ENCODE assay signal across 29 cellular contexts in genomic region chr9:127870887-127871286, GRCh38. TPM values are rescaled to one million over a fixed set of nuclear protein-coding genes. Genes with fewer than 3 reads are reported as not detected.
"Had no signal": no experiment of that assay in that cellular context is flagged by ENCODE, and none has a peak within 500 bp of the region (broad histone marks: within the 10 kb centered on the region; RNA-seq: fewer than 3 reads in every experiment).

No MANE protein-coding gene starts in this region.

- H3K27ac ChIP-seq: brain microvascular endothelial cell, cardiac muscle cell, SK-N-MC had no signal

- H3K4me3 ChIP-seq: cardiac muscle cell, MG63, SK-N-MC had no signal

- H3K27me3 ChIP-seq: brain microvascular endothelial cell, cardiac muscle cell, MG63 had no signal

- H3K9me3 ChIP-seq: MG63 had no signal

- DNase-seq: activated CD4-positive, alpha-beta memory T cell treated with anti-CD3 and anti-CD28 coated beads for 36 hours; activated CD4-positive, alpha-beta T cell treated with anti-CD3 and anti-CD28 coated beads, Interleukin-2, amount 10 ng/mL, durations not matched to agents 7 days and 5 days; activated CD4-positive, CD25-positive, alpha-beta regulatory T cell; activated CD8-positive, alpha-beta memory T cell treated with anti-CD3 and anti-CD28 coated beads for 24 hours; activated gamma-delta T cell; activated naive CD4-positive, alpha-beta T cell treated with anti-CD3 and anti-CD28 coated beads for 36 hours; activated T-cell treated with anti-CD3 and anti-CD28 coated beads, Interleukin-2, amount 50 U/mL, for 48 hours; amygdala; brain microvascular endothelial cell; MG63; MV-4-11; NCI-H1092 treated with DMSO at 0.1 percent for 48 hours; NCI-H1417 treated with DMSO at 0.1 percent for 48 hours; NCI-H1694; NCI-H2029 treated with DMSO at 0.1 percent for 48 hours; NCI-H345; NCI-H510A; NCI-H526 treated with DMSO at 0.1 percent for 48 hours; NCI-H82; T-cell; T-helper 2 cell; T1000 had no signal

- H3K36me3 Mint-ChIP-seq: activated CD4-positive, alpha-beta memory T cell treated with anti-CD3 and anti-CD28 coated beads for 36 hours; T-cell had no signal

- FAIRE-seq: TTC549 had no signal

- H3K27me3 Mint-ChIP-seq: activated CD4-positive, alpha-beta memory T cell treated with anti-CD3 and anti-CD28 coated beads for 36 hours; activated CD4-positive, alpha-beta T cell treated with anti-CD3 and anti-CD28 coated beads, Interleukin-2, amount 10 ng/mL, durations not matched to agents 7 days and 5 days; activated naive CD8-positive, alpha-beta T cell; activated T-helper 17 cell treated with anti-CD3 and anti-CD28 coated beads, Interleukin-2, amount 50 U/mL, for 72 hours; T-cell had no signal

- H3K27ac Mint-ChIP-seq: activated CD4-positive, alpha-beta memory T cell treated with anti-CD3 and anti-CD28 coated beads for 36 hours; activated naive CD4-positive, alpha-beta T cell treated with anti-CD3 and anti-CD28 coated beads for 36 hours; activated naive CD8-positive, alpha-beta T cell; activated T-helper 17 cell treated with anti-CD3 and anti-CD28 coated beads, Interleukin-2, amount 50 U/mL, for 72 hours; T-cell had no signal

- H3K4me3 Mint-ChIP-seq: activated CD4-positive, alpha-beta memory T cell treated with anti-CD3 and anti-CD28 coated beads for 36 hours; activated CD4-positive, alpha-beta T cell treated with anti-CD3 and anti-CD28 coated beads, Interleukin-2, amount 10 ng/mL, durations not matched to agents 7 days and 5 days; activated naive CD4-positive, alpha-beta T cell treated with anti-CD3 and anti-CD28 coated beads for 36 hours; activated naive CD8-positive, alpha-beta T cell; activated T-helper 17 cell treated with anti-CD3 and anti-CD28 coated beads, Interleukin-2, amount 50 U/mL, for 72 hours; T-cell had no signal

- H3K9me3 Mint-ChIP-seq: activated CD4-positive, alpha-beta memory T cell treated with anti-CD3 and anti-CD28 coated beads for 36 hours; activated CD4-positive, alpha-beta T cell treated with anti-CD3 and anti-CD28 coated beads, Interleukin-2, amount 10 ng/mL, durations not matched to agents 7 days and 5 days; activated naive CD4-positive, alpha-beta T cell treated with anti-CD3 and anti-CD28 coated beads for 36 hours; activated T-helper 17 cell treated with anti-CD3 and anti-CD28 coated beads, Interleukin-2, amount 50 U/mL, for 72 hours; T-cell had no signal

RNA-seq across cellular contexts. Expression of gene ENG, which starts 16.4 kb away (rescaled TPM):
- total RNA-seq: OCI-LY7 had no signal

RNA-seq across cellular contexts. Expression of gene PIP5KL1, which starts 59.7 kb away (rescaled TPM):
- total RNA-seq: Right ventricle myocardium inferior had no signal
